1 cellular context compared by ENCODE assay signal in genomic region chr2:91477731-91478672, GRCh38.
TF ChIP-seq lines count a peak whose summit lies in the region.

No MANE protein-coding gene starts in this region.

TF ChIP-seq in HepG2, 621 proteins besides CTCF, POLR2A, EP300 and RAD21 (continued from another document and continues in another):
- TF ChIP-seq ZBTB10 (CRISPR knock-in tag; IDR thresholded peaks at IDR 0.05; ENCODE audit: borderline replicate concordance): no peak
- TF ChIP-seq FOXM1 (CRISPR knock-in tag; IDR thresholded peaks at IDR 0.05): no peak
- no peak for TF ChIP-seq GATA4 (IDR thresholded peaks at IDR 0.05; ENCODE audit: borderline replicate concordance, low read depth)
- peak; percentile 52; the same call in 1 of the 2 replicates for TF ChIP-seq TCF7 (IDR thresholded peaks at IDR 0.05; ENCODE audit: low read depth)
- TF ChIP-seq PRPF4 (IDR thresholded peaks at IDR 0.05; ENCODE audit: low read depth, low read length, poor library complexity, severe bottlenecking): no peak
- no peak for TF ChIP-seq ZNF468 (CRISPR knock-in tag; IDR thresholded peaks at IDR 0.05)
- TF ChIP-seq NFYB (CRISPR knock-in tag; IDR thresholded peaks at IDR 0.05): no peak
- 0 out of 2 replicates have a peak, but pooled peaks have one; percentile 14 for TF ChIP-seq PITX1 (CRISPR knock-in tag; IDR thresholded peaks at IDR 0.05)
- no peak for TF ChIP-seq ZNF275 (CRISPR knock-in tag; IDR thresholded peaks at IDR 0.05; ENCODE audit: borderline replicate concordance)
- no peak for TF ChIP-seq ZNF414 (CRISPR knock-in tag; IDR thresholded peaks at IDR 0.05)
- no peak for TF ChIP-seq NFYC (CRISPR knock-in tag; IDR thresholded peaks at IDR 0.05)
- no peak for TF ChIP-seq CBFB (CRISPR knock-in tag; IDR thresholded peaks at IDR 0.05)
- peak; percentile 37 for TF ChIP-seq ZNF687 (CRISPR knock-in tag; IDR thresholded peaks at IDR 0.05)
- TF ChIP-seq ZKSCAN1 (IDR thresholded peaks at IDR 0.05; ENCODE audit: low read length): no peak
- TF ChIP-seq ZNF234 (CRISPR knock-in tag; conservative IDR thresholded peaks at IDR 0.05): no peak
- TF ChIP-seq ZFAT (CRISPR knock-in tag; conservative IDR thresholded peaks at IDR 0.05): no peak
- no peak for TF ChIP-seq NFATC3 (CRISPR knock-in tag; IDR thresholded peaks at IDR 0.05)
- TF ChIP-seq HNRNPUL1 (IDR thresholded peaks at IDR 0.05; ENCODE audit: low read depth, low read length): no peak; the same call in 1 of the 2 replicates
- TF ChIP-seq ZNF576 (CRISPR knock-in tag; IDR thresholded peaks at IDR 0.05): no peak
- TF ChIP-seq ZBTB39 (CRISPR knock-in tag; IDR thresholded peaks at IDR 0.05): 0 out of 2 replicates have a peak, but pooled peaks have one; percentile 46
- peak; percentile 100 for TF ChIP-seq MTF2 (CRISPR knock-in tag; IDR thresholded peaks at IDR 0.05; ENCODE audit: borderline replicate concordance)
- TF ChIP-seq FOXP1 (IDR thresholded peaks at IDR 0.05): no peak
- TF ChIP-seq FOXP1 (CRISPR knock-in tag; IDR thresholded peaks at IDR 0.05): no peak
- no peak for TF ChIP-seq MLXIP (CRISPR knock-in tag; IDR thresholded peaks at IDR 0.05; ENCODE audit: borderline replicate concordance)
- no peak for TF ChIP-seq KLF15 (CRISPR knock-in tag; IDR thresholded peaks at IDR 0.05; ENCODE audit: borderline replicate concordance)
- TF ChIP-seq ZNF292 (CRISPR knock-in tag; IDR thresholded peaks at IDR 0.05; ENCODE audit: borderline replicate concordance, low read depth): no peak
- no peak for TF ChIP-seq TOPORS (CRISPR knock-in tag; IDR thresholded peaks at IDR 0.05)
- TF ChIP-seq RFX5 (IDR thresholded peaks at IDR 0.05; ENCODE audit: low read depth, low read length): no peak
- no peak for TF ChIP-seq CERS6 (CRISPR knock-in tag; IDR thresholded peaks at IDR 0.05)
- TF ChIP-seq RAD51 (IDR thresholded peaks at IDR 0.05; ENCODE audit: borderline replicate concordance): no peak
- TF ChIP-seq ZNF354B (CRISPR knock-in tag; IDR thresholded peaks at IDR 0.05): no peak
- TF ChIP-seq RNF2 (conservative IDR thresholded peaks at IDR 0.05; ENCODE audit: low read depth): peak; percentile 83
- no peak for TF ChIP-seq RCOR2 (CRISPR knock-in tag; IDR thresholded peaks at IDR 0.05)
- TF ChIP-seq PPARG (CRISPR knock-in tag; conservative IDR thresholded peaks at IDR 0.05): no peak
- TF ChIP-seq POLR2AphosphoS5 (IDR thresholded peaks at IDR 0.05; ENCODE audit: low read depth, low read length): no peak
- peak; percentile 95 for TF ChIP-seq RBM39 (IDR thresholded peaks at IDR 0.05; ENCODE audit: low read depth, low read length, poor library complexity, severe bottlenecking)
- no peak for TF ChIP-seq GLI4 (CRISPR knock-in tag; IDR thresholded peaks at IDR 0.05; ENCODE audit: borderline replicate concordance)
- no peak for TF ChIP-seq TEF (CRISPR knock-in tag; IDR thresholded peaks at IDR 0.05)
- no peak for TF ChIP-seq ZNF784 (CRISPR knock-in tag; IDR thresholded peaks at IDR 0.05; ENCODE audit: borderline replicate concordance)
- TF ChIP-seq E2F1 (CRISPR knock-in tag; IDR thresholded peaks at IDR 0.05): no peak
- TF ChIP-seq PCBP1 (IDR thresholded peaks at IDR 0.05; ENCODE audit: borderline replicate concordance, low read depth, low read length): 0 out of 2 replicates have a peak, but pooled peaks have one; percentile 41
- no peak for TF ChIP-seq ZFYVE20 (CRISPR knock-in tag; IDR thresholded peaks at IDR 0.05; ENCODE audit: borderline replicate concordance, low read depth)
- TF ChIP-seq ARNT2 (CRISPR knock-in tag; IDR thresholded peaks at IDR 0.05; ENCODE audit: low read depth): no peak
- TF ChIP-seq NFRKB (IDR thresholded peaks at IDR 0.05): no peak
- TF ChIP-seq RARG (CRISPR knock-in tag; IDR thresholded peaks at IDR 0.05; ENCODE audit: low read depth): no peak
- no peak for TF ChIP-seq ISL2 (CRISPR knock-in tag; IDR thresholded peaks at IDR 0.05)
- TF ChIP-seq PHF8 (CRISPR knock-in tag; IDR thresholded peaks at IDR 0.05): no peak
- no peak for TF ChIP-seq CCDC6 (CRISPR knock-in tag; IDR thresholded peaks at IDR 0.05)
- no peak for TF ChIP-seq SP1 (IDR thresholded peaks at IDR 0.05)
- TF ChIP-seq SP1 (CRISPR knock-in tag; IDR thresholded peaks at IDR 0.05): no peak
- TF ChIP-seq ZNF891 (CRISPR knock-in tag; IDR thresholded peaks at IDR 0.05): no peak
- TF ChIP-seq ASH2L (IDR thresholded peaks at IDR 0.05; ENCODE audit: insufficient read length, low read depth, low read length): peak; percentile 25
- TF ChIP-seq ZNF549 (CRISPR knock-in tag; IDR thresholded peaks at IDR 0.05): no peak
- TF ChIP-seq POLR2AphosphoS2 (IDR thresholded peaks at IDR 0.05; ENCODE audit: low read depth, low read length): no peak
